Comparison of ENCODE assay signal across 22 cellular contexts in genomic region chr4:187128971-187129370, GRCh38.
DNase-seq lines count a peak whose midpoint lies in the region; ATAC-seq and TF ChIP-seq lines count a peak whose summit lies in the region.
"Had no signal": no experiment of that assay in that cellular context is flagged by ENCODE, and none has a peak within 500 bp of the region (broad histone marks: within the 10 kb centered on the region; RNA-seq: fewer than 3 reads in every experiment).

No MANE protein-coding gene starts in this region.

- H3K4me1 ChIP-seq in SJSA1 (replicated peaks) (peaks cover 31% of the 10 kb centered on the region), osteoblast (ENCODE audit: insufficient read depth, low read length) (peaks cover 11% of the 10 kb centered on the region)
- H3K4me1 ChIP-seq: body of pancreas, heart left ventricle, right atrium auricular region had no signal

- POLR2A ChIA-PET in activated CD4-positive, alpha-beta T cell treated with anti-CD3 and anti-CD28 coated beads, Interleukin-2, amount 10 ng/mL, durations not matched to agents 7 days and 5 days (lab: Charles Lee) = no interaction called here

- H3K4me3 Mint-ChIP-seq in activated CD4-positive, alpha-beta T cell treated with anti-CD3 and anti-CD28 coated beads, Interleukin-2, amount 10 ng/mL, durations not matched to agents 7 days and 5 days = no peak overlapping the region
- no peak overlapping the region for H3K4me3 Mint-ChIP-seq in activated T-cell treated with anti-CD3 and anti-CD28 coated beads, Interleukin-2, amount 50 U/mL, for 24 hours
- H3K4me3 Mint-ChIP-seq: activated CD8-positive, alpha-beta memory T cell treated with anti-CD3 and anti-CD28 coated beads, Interleukin-2, amount 10 ng/mL, durations not matched to agents 7 days and 5 days; endodermal cell; H9; naive thymus-derived CD8-positive, alpha-beta T cell had no signal

- in situ Hi-C loops in Caki2 (cut with HindIII; ENCODE audit: low pct_unique_long_range_greater_than_20kb, low sequenced_read_pairs) = no loop called here

- no peaks in the 10 kb centered on the region for H3K36me3 Mint-ChIP-seq in activated CD4-positive, alpha-beta T cell treated with anti-CD3 and anti-CD28 coated beads, Interleukin-2, amount 10 ng/mL, durations not matched to agents 7 days and 5 days (ENCODE audit: low read depth)
- no peaks in the 10 kb centered on the region for H3K36me3 Mint-ChIP-seq in activated T-cell treated with anti-CD3 and anti-CD28 coated beads, Interleukin-2, amount 50 U/mL, for 24 hours (ENCODE audit: low read depth)
- H3K36me3 Mint-ChIP-seq: activated CD8-positive, alpha-beta memory T cell treated with anti-CD3 and anti-CD28 coated beads, Interleukin-2, amount 10 ng/mL, durations not matched to agents 7 days and 5 days; naive thymus-derived CD8-positive, alpha-beta T cell had no signal

- no peak for ATAC-seq in HG03460 (IDR thresholded peaks at IDR 0.05; ENCODE audit: unreplicated experiment)
- ATAC-seq: activated CD8-positive, alpha-beta memory T cell treated with anti-CD3 and anti-CD28 coated beads, Interleukin-2, amount 10 ng/mL, durations not matched to agents 7 days and 5 days; body of pancreas; heart left ventricle; left lobe of liver; naive thymus-derived CD8-positive, alpha-beta T cell; stimulated activated naive CD8-positive, alpha-beta T cell treated with anti-CD3 and anti-CD28 coated beads, Interleukin-15, Interleukin-2, amounts not matched to agents 100 U/mL and 50 U/mL, for 24 hours had no signal

- no peaks in the 10 kb centered on the region for H3K79me2 ChIP-seq in osteoblast (ENCODE audit: insufficient read depth, low read length)

- H2AFZ ChIP-seq in osteoblast (ENCODE audit: low read length) = peak overlapping the region; percentile 24

- peaks cover 2% of the 10 kb centered on the region for H3K9me3 Mint-ChIP-seq in activated CD4-positive, alpha-beta T cell treated with anti-CD3 and anti-CD28 coated beads, Interleukin-2, amount 10 ng/mL, durations not matched to agents 7 days and 5 days
- H3K9me3 Mint-ChIP-seq in activated T-cell treated with anti-CD3 and anti-CD28 coated beads, Interleukin-2, amount 50 U/mL, for 24 hours = peaks cover 20% of the 10 kb centered on the region
- H3K9me3 Mint-ChIP-seq: endodermal cell, H9 had no signal

- H3K9me3 ChIP-seq in SJSA1 (replicated peaks) (no peaks in the 10 kb centered on the region), osteoblast (ENCODE audit: low read depth, low read length) (no peaks in the 10 kb centered on the region)
- H3K9me3 ChIP-seq: body of pancreas, right atrium auricular region had no signal

- H3K4me3 ChIP-seq in SJSA1 = no peak overlapping the region
- no peak overlapping the region for H3K4me3 ChIP-seq in fibroblast of pulmonary artery (replicated peaks; ENCODE audit: low read depth, low read length)
- no peak overlapping the region for H3K4me3 ChIP-seq in osteoblast (ENCODE audit: insufficient read depth, low read length)
- H3K4me3 ChIP-seq in coronary artery = no peak overlapping the region
- H3K4me3 ChIP-seq: body of pancreas, heart left ventricle, right atrium auricular region had no signal

- H3K27me3 ChIP-seq in SJSA1 (replicated peaks) = no peaks in the 10 kb centered on the region
- H3K27me3 ChIP-seq in osteoblast (ENCODE audit: insufficient read depth, low read length) = no peaks in the 10 kb centered on the region
- H3K27me3 ChIP-seq: body of pancreas, heart left ventricle, right atrium auricular region had no signal

- no peaks in the 10 kb centered on the region for H4K20me1 ChIP-seq in osteoblast (ENCODE audit: insufficient read depth, low read length)

- TF ChIP-seq CTCF in fibroblast of pulmonary artery (IDR thresholded peaks at IDR 0.05; ENCODE audit: low read length, missing control alignments) (no peak), osteoblast (IDR thresholded peaks at IDR 0.05; ENCODE audit: extremely low read depth, low read depth, low read length) (no peak), coronary artery (IDR thresholded peaks at IDR 0.05) (no peak)

- H3K4me2 ChIP-seq in osteoblast (ENCODE audit: insufficient read depth, low read length) = peak overlapping the region; percentile 67
- H3K4me2 ChIP-seq: KMS-11 had no signal

- no peak overlapping the region for H3K27ac Mint-ChIP-seq in activated CD4-positive, alpha-beta T cell treated with anti-CD3 and anti-CD28 coated beads, Interleukin-2, amount 10 ng/mL, durations not matched to agents 7 days and 5 days
- no peak overlapping the region for H3K27ac Mint-ChIP-seq in activated T-cell treated with anti-CD3 and anti-CD28 coated beads, Interleukin-2, amount 50 U/mL, for 24 hours
- H3K27ac Mint-ChIP-seq: activated CD8-positive, alpha-beta memory T cell treated with anti-CD3 and anti-CD28 coated beads, Interleukin-2, amount 10 ng/mL, durations not matched to agents 7 days and 5 days; endodermal cell; H9; naive thymus-derived CD8-positive, alpha-beta T cell had no signal

- peak overlapping the region; percentile 96 for H3K27ac ChIP-seq in SJSA1
- H3K27ac ChIP-seq in osteoblast (ENCODE audit: low read depth, low read length) = peak overlapping the region; percentile 81
- H3K27ac ChIP-seq in coronary artery = no peak overlapping the region
- H3K27ac ChIP-seq: body of pancreas, heart left ventricle, KMS-11, right atrium auricular region, WERI-Rb-1 had no signal

- DNase-seq in Caki2 (ENCODE audit: low read depth) (peak; percentile 58), SJSA1 (ENCODE audit: low read depth in 1 of 2, low spot score in 2 of 2) (peak; percentile 69 to 88), fibroblast of pulmonary artery (ENCODE audit: low read depth) (peak; percentile 27), osteoblast (ENCODE audit: insufficient read length, low spot score, missing footprints) (peak; percentile 59), coronary artery (ENCODE audit: low spot score) (no peak)
- no peak for DNase-seq in activated CD4-positive, alpha-beta T cell treated with anti-CD3 and anti-CD28 coated beads, Interleukin-2, amount 10 ng/mL, durations not matched to agents 7 days and 5 days
- no peak for DNase-seq in activated T-cell treated with anti-CD3 and anti-CD28 coated beads, Interleukin-2, amount 50 U/mL, for 24 hours
- DNase-seq: activated CD8-positive, alpha-beta memory T cell treated with anti-CD3 and anti-CD28 coated beads, Interleukin-2, amount 10 ng/mL, durations not matched to agents 7 days and 5 days; activated naive CD4-positive, alpha-beta T cell; body of pancreas; endodermal cell; H9; heart left ventricle; naive thymus-derived CD8-positive, alpha-beta T cell; NCI-H1417 treated with DMSO at 0.1 percent for 48 hours; NCI-H226; stimulated activated naive CD8-positive, alpha-beta T cell treated with anti-CD3 and anti-CD28 coated beads, Interleukin-15, Interleukin-2, amounts not matched to agents 100 U/mL and 50 U/mL, for 24 hours; WERI-Rb-1 had no signal

- CTCF ChIA-PET in activated CD4-positive, alpha-beta T cell treated with anti-CD3 and anti-CD28 coated beads, Interleukin-2, amount 10 ng/mL, durations not matched to agents 7 days and 5 days (lab: Charles Lee) = no interaction called here

- no peaks in the 10 kb centered on the region for H3K36me3 ChIP-seq in SJSA1
- H3K36me3 ChIP-seq in osteoblast (ENCODE audit: insufficient read depth, low read length) = no peaks in the 10 kb centered on the region
- H3K36me3 ChIP-seq: heart left ventricle, right atrium auricular region, WERI-Rb-1 had no signal

- no peaks in the 10 kb centered on the region for H3K27me3 Mint-ChIP-seq in activated CD4-positive, alpha-beta T cell treated with anti-CD3 and anti-CD28 coated beads, Interleukin-2, amount 10 ng/mL, durations not matched to agents 7 days and 5 days
- H3K27me3 Mint-ChIP-seq in activated T-cell treated with anti-CD3 and anti-CD28 coated beads, Interleukin-2, amount 50 U/mL, for 24 hours = no peaks in the 10 kb centered on the region
- H3K27me3 Mint-ChIP-seq: activated CD8-positive, alpha-beta memory T cell treated with anti-CD3 and anti-CD28 coated beads, Interleukin-2, amount 10 ng/mL, durations not matched to agents 7 days and 5 days; naive thymus-derived CD8-positive, alpha-beta T cell had no signal

- no peaks in the 10 kb centered on the region for H3K4me1 Mint-ChIP-seq in activated CD4-positive, alpha-beta T cell treated with anti-CD3 and anti-CD28 coated beads, Interleukin-2, amount 10 ng/mL, durations not matched to agents 7 days and 5 days
- no peaks in the 10 kb centered on the region for H3K4me1 Mint-ChIP-seq in activated T-cell treated with anti-CD3 and anti-CD28 coated beads, Interleukin-2, amount 50 U/mL, for 24 hours (ENCODE audit: low read depth)
- H3K4me1 Mint-ChIP-seq: activated CD8-positive, alpha-beta memory T cell treated with anti-CD3 and anti-CD28 coated beads, Interleukin-2, amount 10 ng/mL, durations not matched to agents 7 days and 5 days; endodermal cell; H9; naive thymus-derived CD8-positive, alpha-beta T cell had no signal

Comparison
In these comparisons a context has a peak if more than half of its experiments do, and no peak if none do; other contexts are left out.
1. DNase-seq: peak in Caki2 (single experiment), SJSA1 (2 of 2), fibroblast of pulmonary artery (single experiment) and osteoblast (single experiment); none in coronary artery (single experiment), activated CD4-positive, alpha-beta T cell treated with anti-CD3 and anti-CD28 coated beads, Interleukin-2, amount 10 ng/mL, durations not matched to agents 7 days and 5 days (single experiment) and activated T-cell treated with anti-CD3 and anti-CD28 coated beads, Interleukin-2, amount 50 U/mL, for 24 hours (single experiment).
2. H3K27ac ChIP-seq: peak in SJSA1 (single experiment) and osteoblast (single experiment); none in coronary artery (0 of 2).